8 cellular contexts compared by ENCODE assay signal in genomic region chr4:99811850-99812249, GRCh38. TPM values are rescaled to one million over a fixed set of nuclear protein-coding genes. Genes with fewer than 3 reads are reported as not detected.
A peak's percentile ranks its signal among the peaks of the same experiment; 100 is the strongest.
DNase-seq lines count a peak whose midpoint lies in the region; ATAC-seq and TF ChIP-seq lines count a peak whose summit lies in the region.

No MANE protein-coding gene starts in this region.

- peaks cover 33% of the 10 kb centered on the region for H3F3A ChIP-seq in MM.1S (ENCODE audit: insufficient read depth, low read length)

- H3K4me1 ChIP-seq in MM.1S (ENCODE audit: low read length) = peaks cover 51% of the 10 kb centered on the region

- peaks cover 2% of the 10 kb centered on the region for H3K79me2 ChIP-seq in MM.1S (ENCODE audit: low read length)

- no peak overlapping the region for H3K4me2 ChIP-seq in MM.1S (ENCODE audit: low read depth, low read length)

- peak; percentile 79 for TF ChIP-seq CTCF in MM.1S (IDR thresholded peaks at IDR 0.05; ENCODE audit: low read length)
- TF ChIP-seq CTCF in fibroblast of the aortic adventitia (IDR thresholded peaks at IDR 0.05; ENCODE audit: insufficient read depth, low read length) = peak; percentile 46

- no peak overlapping the region for H3K4me3 ChIP-seq in MM.1S (ENCODE audit: low read length)
- no peak overlapping the region for H3K4me3 ChIP-seq in fibroblast of the aortic adventitia (ENCODE audit: low read depth, low read length)

- no peaks in the 10 kb centered on the region for H4K20me1 ChIP-seq in MM.1S (ENCODE audit: insufficient read depth, low read length)

- no peak overlapping the region for H3K9ac ChIP-seq in MM.1S (ENCODE audit: low read length)

- no peaks in the 10 kb centered on the region for H3K9me3 ChIP-seq in MM.1S (replicated peaks; ENCODE audit: insufficient read depth, low read length)

- no peaks in the 10 kb centered on the region for H3K27me3 ChIP-seq in MM.1S (replicated peaks; ENCODE audit: insufficient read depth, low read length)

- no peaks in the 10 kb centered on the region for H3K9me2 ChIP-seq in MM.1S (replicated peaks; ENCODE audit: insufficient read depth, low read length)

- no peak for ATAC-seq in GM18519 (IDR thresholded peaks at IDR 0.05; ENCODE audit: low FRiP score, unreplicated experiment)
- no peak for ATAC-seq in HG02623 (IDR thresholded peaks at IDR 0.05; ENCODE audit: unreplicated experiment)

- DNase-seq in GF-D8 (lab: John Stamatoyannopoulos, UW) (peak; percentile 62), MM.1S (peak; percentile 75), fibroblast of the aortic adventitia (ENCODE audit: low read depth) (peak; percentile 40), ecto neural progenitor cell (ENCODE audit: low spot score) (no peak)
- peak; percentile 58 to 66 for DNase-seq in activated CD4-positive, alpha-beta T cell treated with anti-CD3 and anti-CD28 coated beads for 4 hours
- peak; percentile 49 to 70 for DNase-seq in stimulated activated CD4-positive, alpha-beta T cell treated with anti-CD3 and anti-CD28 coated beads, Interleukin-2, amount 100 ng/mL, for 24 hours

- H3K36me3 ChIP-seq in MM.1S (replicated peaks; ENCODE audit: insufficient read depth, low read length) = no peaks in the 10 kb centered on the region

- H2AFZ ChIP-seq in MM.1S (ENCODE audit: low read length) = no peak overlapping the region

- no peak overlapping the region for H3K27ac ChIP-seq in MM.1S (ENCODE audit: low read length)

RNA-seq across cellular contexts. Expression of gene DAPP1, which starts 4.8 kb away (rescaled TPM):
- total RNA-seq in fibroblast of the aortic adventitia (ENCODE audit: low replicate concordance) = not detected in 2 replicates
